In the genomic region with DNA sequence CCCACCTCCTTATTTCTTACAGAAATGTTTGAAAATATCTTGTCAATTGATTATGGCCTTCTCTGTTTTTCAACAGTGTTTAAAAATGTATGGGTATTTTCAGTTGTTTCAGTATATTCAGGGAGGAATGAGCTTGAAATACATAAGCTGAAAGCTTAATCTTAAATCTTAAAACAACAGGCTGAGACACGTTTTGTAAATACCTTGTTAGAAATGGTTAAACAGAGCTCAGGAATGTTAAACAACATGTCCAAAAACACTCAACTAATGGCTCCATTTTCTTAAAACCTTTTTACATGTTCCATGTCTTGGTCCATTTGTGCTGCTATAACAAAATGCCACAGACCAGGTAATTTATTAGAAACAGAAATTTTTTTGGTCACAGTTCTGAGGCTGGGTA, we compare ENCODE assay signal across 16 cellular contexts.
A peak's percentile ranks its signal among the peaks of the same experiment; 100 is the strongest.
DNase-seq lines count a peak whose midpoint lies in the region; FAIRE-seq and TF ChIP-seq lines count a peak whose summit lies in the region.
"Had no signal": no experiment of that assay in that cellular context is flagged by ENCODE, and none has a peak within 500 bp of the region (broad histone marks: within the 10 kb centered on the region; RNA-seq: fewer than 3 reads in every experiment).

No MANE protein-coding gene starts in this region.

- H3K4me1 ChIP-seq in breast epithelium (no peaks in the 10 kb centered on the region), mesendoderm (ENCODE audit: control insufficient read depth, low read depth, low read length) (peaks cover 2% of the 10 kb centered on the region), MM.1S (ENCODE audit: low read length) (no peaks in the 10 kb centered on the region)
- H3K4me1 ChIP-seq: A549, BLaER1 had no signal

- H3K23ac ChIP-seq in mesendoderm (ENCODE audit: low read length) = no peak overlapping the region

- peak; percentile 5 to 47 for DNase-seq in T47D (ENCODE audit: low read depth in 1 of 2, low spot score in 1 of 2)
- DNase-seq in breast epithelium (ENCODE audit: low spot score in 2 of 2) = no peak
- peak; percentile 53 for DNase-seq in bronchial epithelial cell (ENCODE audit: low read depth)
- no peak for DNase-seq in mesendoderm
- no peak for DNase-seq in NCI-H2081 treated with DMSO at 0.1 percent for 48 hours (lab: John Stamatoyannopoulos, UW)
- no peak for DNase-seq in MM.1S
- DNase-seq in medulla oblongata (ENCODE audit: extremely low spot score) = no peak
- DNase-seq: DMS79 treated with DMSO at 0.1 percent for 48 hours, GF-D8, HCEC 1CT had no signal

- no peak overlapping the region for H3K9ac ChIP-seq in mesendoderm (ENCODE audit: low read length)
- no peak overlapping the region for H3K9ac ChIP-seq in MM.1S (ENCODE audit: low read length)
- H3K9ac ChIP-seq: BLaER1 had no signal

- H3K4me2 ChIP-seq in mesendoderm (ENCODE audit: low read length) (no peak overlapping the region), MM.1S (ENCODE audit: low read depth, low read length) (no peak overlapping the region)
- H3K4me2 ChIP-seq: A549, BLaER1, GM23338 had no signal

- H2AFZ ChIP-seq in MM.1S (ENCODE audit: low read length) = no peak overlapping the region
- H2AFZ ChIP-seq: GM23338 had no signal

- no peaks in the 10 kb centered on the region for H4K20me1 ChIP-seq in MM.1S (ENCODE audit: insufficient read depth, low read length)
- H4K20me1 ChIP-seq: BLaER1 had no signal

- H3K79me2 ChIP-seq in mesendoderm (ENCODE audit: control insufficient read depth, insufficient read depth, low read length) = no peaks in the 10 kb centered on the region
- no peaks in the 10 kb centered on the region for H3K79me2 ChIP-seq in MM.1S (ENCODE audit: low read length)

- no peak overlapping the region for H3K4ac ChIP-seq in mesendoderm (ENCODE audit: low read depth, low read length)

- in situ Hi-C loops in T47D (cut with HindIII; ENCODE audit: low pct_unique_long_range_greater_than_20kb, low sequenced_read_pairs) = no loop called here

- TF ChIP-seq POLR2A in breast epithelium (IDR thresholded peaks at IDR 0.05) = no peak

- H3F3A ChIP-seq in MM.1S (ENCODE audit: insufficient read depth, low read length) = no peaks in the 10 kb centered on the region

- no peak overlapping the region for H2BK5ac ChIP-seq in mesendoderm (ENCODE audit: low read length)

- no CpG with 5 or more reads among the region's 1 CpG for WGBS in mesendoderm (ENCODE audit: extremely low coverage, insufficient coverage, low lambda C conversion rate)

- no peak overlapping the region for H3K27ac ChIP-seq in breast epithelium
- no peak overlapping the region for H3K27ac ChIP-seq in mesendoderm (ENCODE audit: low read depth, low read length)
- no peak overlapping the region for H3K27ac ChIP-seq in MM.1S (ENCODE audit: low read length)
- H3K27ac ChIP-seq: 22Rv1, A549, BLaER1, HL-60 had no signal

- H3K27me3 ChIP-seq in breast epithelium = no peaks in the 10 kb centered on the region
- H3K27me3 ChIP-seq in bronchial epithelial cell (ENCODE audit: control insufficient read depth, insufficient read depth, low read length) = no peaks in the 10 kb centered on the region
- no peaks in the 10 kb centered on the region for H3K27me3 ChIP-seq in mesendoderm (ENCODE audit: insufficient read depth, low read length, poor library complexity)
- H3K27me3 ChIP-seq in MM.1S (replicated peaks; ENCODE audit: insufficient read depth, low read length) = no peaks in the 10 kb centered on the region
- H3K27me3 ChIP-seq: BLaER1 had no signal

- H4K5ac ChIP-seq in mesendoderm (ENCODE audit: low read length) = no peak overlapping the region

- H4K8ac ChIP-seq in mesendoderm (ENCODE audit: low read depth, low read length) = no peak overlapping the region

- H3K18ac ChIP-seq in mesendoderm (ENCODE audit: low read length) = no peak overlapping the region

- no peak overlapping the region for H2AK5ac ChIP-seq in mesendoderm (ENCODE audit: low read length)

- H3K79me1 ChIP-seq in mesendoderm (ENCODE audit: low read length) = no peaks in the 10 kb centered on the region

- no peak for TF ChIP-seq CTCF in breast epithelium (IDR thresholded peaks at IDR 0.05)
- TF ChIP-seq CTCF in bronchial epithelial cell (IDR thresholded peaks at IDR 0.05; ENCODE audit: insufficient read depth, low read length, severe bottlenecking) = no peak
- no peak for TF ChIP-seq CTCF in MM.1S (IDR thresholded peaks at IDR 0.05; ENCODE audit: low read length)

- H3K56ac ChIP-seq in mesendoderm (ENCODE audit: low read length) = no peak overlapping the region

- no peak overlapping the region for H2BK120ac ChIP-seq in mesendoderm (ENCODE audit: low read depth, low read length)

- H3K9me2 ChIP-seq in MM.1S (replicated peaks; ENCODE audit: insufficient read depth, low read length) = no peaks in the 10 kb centered on the region

- no peak for FAIRE-seq in bronchial epithelial cell (lab: Jason Lieb, UNC)
- FAIRE-seq: A549, H54 had no signal

- H2BK15ac ChIP-seq in mesendoderm (replicated peaks; ENCODE audit: low read depth) = peak overlapping the region; percentile 57

- H3K9me3 ChIP-seq in breast epithelium = peaks cover 0 to under 1% of the 10 kb centered on the region in 2 donors
- no peaks in the 10 kb centered on the region for H3K9me3 ChIP-seq in MM.1S (replicated peaks; ENCODE audit: insufficient read depth, low read length)
- H3K9me3 ChIP-seq: A549, BLaER1 had no signal

- H3K36me3 ChIP-seq in breast epithelium = no peaks in the 10 kb centered on the region
- no peaks in the 10 kb centered on the region for H3K36me3 ChIP-seq in bronchial epithelial cell (ENCODE audit: control insufficient read depth, insufficient read depth, low read length)
- H3K36me3 ChIP-seq in mesendoderm (ENCODE audit: control insufficient read depth, insufficient read depth, low read length) = no peaks in the 10 kb centered on the region
- H3K36me3 ChIP-seq in MM.1S (replicated peaks; ENCODE audit: insufficient read depth, low read length) = no peaks in the 10 kb centered on the region
- H3K36me3 ChIP-seq: BLaER1 had no signal

- no peak overlapping the region for H3K4me3 ChIP-seq in breast epithelium
- no peak overlapping the region for H3K4me3 ChIP-seq in bronchial epithelial cell (ENCODE audit: low read depth, low read length)
- H3K4me3 ChIP-seq in mesendoderm (ENCODE audit: low read length) = no peak overlapping the region
- H3K4me3 ChIP-seq in MM.1S (ENCODE audit: low read length) = no peak overlapping the region
- H3K4me3 ChIP-seq: A549, BLaER1, GM23338 had no signal

- intact Hi-C loops in breast epithelium (cut with DNase I; ENCODE audit: low total_unique reads) = no loop called here

Comparison
In these comparisons a context has a peak if more than half of its experiments do, and no peak if none do; other contexts are left out.
1. DNase-seq: peak in T47D (2 of 2) and bronchial epithelial cell (single experiment); none in breast epithelium (0 of 2), mesendoderm (single experiment), NCI-H2081 treated with DMSO at 0.1 percent for 48 hours (single experiment), MM.1S (single experiment) and medulla oblongata (single experiment).